2 cellular contexts compared by ENCODE assay signal in the genomic region with DNA sequence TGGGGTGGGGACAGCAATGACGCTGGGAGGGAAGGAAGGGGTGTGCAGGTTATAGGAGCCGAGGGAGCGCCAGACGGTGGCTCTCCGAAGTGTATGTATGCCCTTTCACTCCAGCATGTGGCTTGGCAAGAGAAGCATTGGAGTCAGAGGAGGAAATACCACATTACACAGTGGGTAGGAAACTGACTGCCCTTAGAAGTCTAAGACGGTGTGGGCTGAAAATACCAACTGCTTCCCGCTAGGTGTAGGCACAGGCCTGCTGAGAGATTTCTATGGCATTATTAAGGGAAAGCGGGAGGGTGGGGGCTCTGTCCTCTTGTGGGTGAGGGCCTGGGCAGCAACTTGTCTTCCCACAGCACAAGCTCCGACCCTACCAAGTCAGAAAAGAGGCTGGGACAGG.
TF ChIP-seq lines count a peak whose summit lies in the region.

No MANE protein-coding gene starts in this region.

TF ChIP-seq in GM23338, 12 proteins besides CTCF, POLR2A, EP300 and RAD21 (continues in another document):
- TF ChIP-seq STAT1 (IDR thresholded peaks at IDR 0.05; ENCODE audit: unreplicated experiment) (no peak), ZNF462 (CRISPR knock-in tag; IDR thresholded peaks at IDR 0.05) (no peak), POLR2AphosphoS5 (IDR thresholded peaks at IDR 0.05; ENCODE audit: low read depth) (no peak), ZNF331 (CRISPR knock-in tag; IDR thresholded peaks at IDR 0.05; ENCODE audit: low read depth) (no peak), CREB1 (CRISPR knock-in tag; IDR thresholded peaks at IDR 0.05; ENCODE audit: low read depth) (no peak), EZH2phosphoT487 (IDR thresholded peaks at IDR 0.05; ENCODE audit: unreplicated experiment) (no peak), ZNF114 (CRISPR knock-in tag; IDR thresholded peaks at IDR 0.05) (no peak), JUNB (IDR thresholded peaks at IDR 0.05; ENCODE audit: unreplicated experiment) (no peak), ETS1 (IDR thresholded peaks at IDR 0.05) (no peak)
- TF ChIP-seq, protein P1, sequence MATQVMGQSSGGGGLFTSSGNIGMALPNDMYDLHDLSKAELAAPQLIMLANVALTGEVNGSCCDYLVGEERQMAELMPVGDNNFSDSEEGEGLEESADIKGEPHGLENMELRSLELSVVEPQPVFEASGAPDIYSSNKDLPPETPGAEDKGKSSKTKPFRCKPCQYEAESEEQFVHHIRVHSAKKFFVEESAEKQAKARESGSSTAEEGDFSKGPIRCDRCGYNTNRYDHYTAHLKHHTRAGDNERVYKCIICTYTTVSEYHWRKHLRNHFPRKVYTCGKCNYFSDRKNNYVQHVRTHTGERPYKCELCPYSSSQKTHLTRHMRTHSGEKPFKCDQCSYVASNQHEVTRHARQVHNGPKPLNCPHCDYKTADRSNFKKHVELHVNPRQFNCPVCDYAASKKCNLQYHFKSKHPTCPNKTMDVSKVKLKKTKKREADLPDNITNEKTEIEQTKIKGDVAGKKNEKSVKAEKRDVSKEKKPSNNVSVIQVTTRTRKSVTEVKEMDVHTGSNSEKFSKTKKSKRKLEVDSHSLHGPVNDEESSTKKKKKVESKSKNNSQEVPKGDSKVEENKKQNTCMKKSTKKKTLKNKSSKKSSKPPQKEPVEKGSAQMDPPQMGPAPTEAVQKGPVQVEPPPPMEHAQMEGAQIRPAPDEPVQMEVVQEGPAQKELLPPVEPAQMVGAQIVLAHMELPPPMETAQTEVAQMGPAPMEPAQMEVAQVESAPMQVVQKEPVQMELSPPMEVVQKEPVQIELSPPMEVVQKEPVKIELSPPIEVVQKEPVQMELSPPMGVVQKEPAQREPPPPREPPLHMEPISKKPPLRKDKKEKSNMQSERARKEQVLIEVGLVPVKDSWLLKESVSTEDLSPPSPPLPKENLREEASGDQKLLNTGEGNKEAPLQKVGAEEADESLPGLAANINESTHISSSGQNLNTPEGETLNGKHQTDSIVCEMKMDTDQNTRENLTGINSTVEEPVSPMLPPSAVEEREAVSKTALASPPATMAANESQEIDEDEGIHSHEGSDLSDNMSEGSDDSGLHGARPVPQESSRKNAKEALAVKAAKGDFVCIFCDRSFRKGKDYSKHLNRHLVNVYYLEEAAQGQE (IDR thresholded peaks at IDR 0.05; ENCODE audit: unreplicated experiment) = no peak

TF ChIP-seq in SK-N-SH, 30 proteins besides CTCF, POLR2A, EP300 and RAD21:
- TF ChIP-seq, protein P2, sequence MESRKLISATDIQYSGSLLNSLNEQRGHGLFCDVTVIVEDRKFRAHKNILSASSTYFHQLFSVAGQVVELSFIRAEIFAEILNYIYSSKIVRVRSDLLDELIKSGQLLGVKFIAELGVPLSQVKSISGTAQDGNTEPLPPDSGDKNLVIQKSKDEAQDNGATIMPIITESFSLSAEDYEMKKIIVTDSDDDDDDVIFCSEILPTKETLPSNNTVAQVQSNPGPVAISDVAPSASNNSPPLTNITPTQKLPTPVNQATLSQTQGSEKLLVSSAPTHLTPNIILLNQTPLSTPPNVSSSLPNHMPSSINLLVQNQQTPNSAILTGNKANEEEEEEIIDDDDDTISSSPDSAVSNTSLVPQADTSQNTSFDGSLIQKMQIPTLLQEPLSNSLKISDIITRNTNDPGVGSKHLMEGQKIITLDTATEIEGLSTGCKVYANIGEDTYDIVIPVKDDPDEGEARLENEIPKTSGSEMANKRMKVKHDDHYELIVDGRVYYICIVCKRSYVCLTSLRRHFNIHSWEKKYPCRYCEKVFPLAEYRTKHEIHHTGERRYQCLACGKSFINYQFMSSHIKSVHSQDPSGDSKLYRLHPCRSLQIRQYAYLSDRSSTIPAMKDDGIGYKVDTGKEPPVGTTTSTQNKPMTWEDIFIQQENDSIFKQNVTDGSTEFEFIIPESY (IDR thresholded peaks at IDR 0.05; ENCODE audit: borderline replicate concordance, low read depth) = no peak
